ENCODE assay signal across 25 cellular contexts in the genomic region with DNA sequence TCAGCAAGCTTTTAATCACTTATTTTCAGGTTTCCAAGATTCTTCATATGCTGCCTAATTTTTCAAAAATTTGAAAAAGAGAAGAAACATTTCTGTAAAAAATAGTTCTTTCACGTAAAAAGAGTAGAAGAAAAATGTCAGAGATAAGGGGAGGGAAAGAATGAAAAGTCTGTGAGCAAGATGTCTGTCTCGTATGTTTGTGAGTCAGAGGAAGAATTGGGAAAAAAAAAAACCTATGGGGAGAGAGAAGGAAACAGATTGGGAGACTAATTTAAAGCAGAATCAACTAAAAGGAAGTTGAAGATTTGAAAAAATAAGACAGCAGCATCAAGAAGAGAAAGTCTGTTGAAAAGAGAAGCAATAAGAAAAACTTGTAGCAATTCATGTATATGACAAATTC.
"Had no signal": no experiment of that assay in that cellular context is flagged by ENCODE, and none has a peak within 500 bp of the region (broad histone marks: within the 10 kb centered on the region; RNA-seq: fewer than 3 reads in every experiment).

No MANE protein-coding gene starts in this region.

- H3K4me1 Mint-ChIP-seq: activated CD4-positive, alpha-beta T cell treated with anti-CD3 and anti-CD28 coated beads, Interleukin-2, amount 10 ng/mL, durations not matched to agents 7 days and 5 days had no signal

- H3K36me3 ChIP-seq: ascending aorta, colonic mucosa, lower lobe of right lung, prostate gland, right atrium auricular region, tibial nerve had no signal

- DNase-seq: activated CD4-positive, alpha-beta T cell treated with anti-CD3 and anti-CD28 coated beads, Interleukin-2, amount 10 ng/mL, durations not matched to agents 7 days and 5 days; activated CD8-positive, alpha-beta memory T cell treated with anti-CD3 and anti-CD28 coated beads, Interleukin-2, amount 50 U/mL, for 4 hours; activated effector memory CD4-positive, alpha-beta T cell treated with anti-CD3 and anti-CD28 coated beads, Interleukin-2, amount 50 U/mL, for 16 hours; activated naive CD4-positive, alpha-beta T cell treated with anti-CD3 and anti-CD28 coated beads, Interleukin-2, amount 50 U/mL, for 16 hours; activated T-cell treated with anti-CD3 and anti-CD28 coated beads, Interleukin-2, amount 50 U/mL, for 4 hours; colonic mucosa; hippocampal formation; islet precursor cell; left colon; lower lobe of right lung; midbrain; nephron progenitor cell; occipital lobe; stimulated activated CD4-positive, alpha-beta T cell treated with anti-CD3 and anti-CD28 coated beads, Interleukin-2, amount 100 ng/mL, for 24 hours; stimulated activated naive CD8-positive, alpha-beta T cell treated with anti-CD3 and anti-CD28 coated beads, Interleukin-15, Interleukin-2, amounts not matched to agents 100 U/mL and 50 U/mL, for 24 hours; substantia nigra; T-helper 1 cell; T-helper 9 cell had no signal

- H3K9me3 ChIP-seq: ascending aorta, colonic mucosa, lower lobe of right lung, prostate gland, right atrium auricular region, tibial nerve had no signal

- ATAC-seq: activated CD4-positive, CD25-positive, alpha-beta regulatory T cell treated with anti-CD3 and anti-CD28 coated beads, Interleukin-2, amount 50 U/mL, for 24 hours; activated T-cell treated with anti-CD3 and anti-CD28 coated beads, Interleukin-2, amount 50 U/mL, for 4 hours; esophagus mucosa; left colon; lower lobe of right lung; stimulated activated naive CD8-positive, alpha-beta T cell treated with anti-CD3 and anti-CD28 coated beads, Interleukin-15, Interleukin-2, amounts not matched to agents 100 U/mL and 50 U/mL, for 24 hours had no signal

- H3K4me1 ChIP-seq: ascending aorta, colonic mucosa, lower lobe of right lung, prostate gland, right atrium auricular region, tibial nerve had no signal

- H3K27ac ChIP-seq: ascending aorta, colonic mucosa, lower lobe of right lung, prostate gland, right atrium auricular region, SK-N-MC, tibial nerve had no signal

- H3K27me3 ChIP-seq: ascending aorta, colonic mucosa, right atrium auricular region, tibial nerve had no signal

- H3K27ac Mint-ChIP-seq: activated CD4-positive, alpha-beta T cell treated with anti-CD3 and anti-CD28 coated beads, Interleukin-2, amount 10 ng/mL, durations not matched to agents 7 days and 5 days; nephron progenitor cell had no signal

- H3K4me3 Mint-ChIP-seq: activated CD4-positive, alpha-beta T cell treated with anti-CD3 and anti-CD28 coated beads, Interleukin-2, amount 10 ng/mL, durations not matched to agents 7 days and 5 days; activated T-cell treated with anti-CD3 and anti-CD28 coated beads, Interleukin-2, amount 50 U/mL, for 4 hours; nephron progenitor cell had no signal

- H3K4me3 ChIP-seq: ascending aorta, colonic mucosa, lower lobe of right lung, prostate gland, right atrium auricular region, SK-N-MC, tibial nerve had no signal

- H3K9me3 Mint-ChIP-seq: activated CD4-positive, alpha-beta T cell treated with anti-CD3 and anti-CD28 coated beads, Interleukin-2, amount 10 ng/mL, durations not matched to agents 7 days and 5 days; activated T-cell treated with anti-CD3 and anti-CD28 coated beads, Interleukin-2, amount 50 U/mL, for 4 hours had no signal
